9 cellular contexts compared by ENCODE assay signal in genomic region chr7:131219277-131220041, GRCh38.
DNase-seq lines count a peak whose midpoint lies in the region; ATAC-seq and TF ChIP-seq lines count a peak whose summit lies in the region.
"Had no signal": no experiment of that assay in that cellular context is flagged by ENCODE, and none has a peak within 500 bp of the region (broad histone marks: within the 10 kb centered on the region; RNA-seq: fewer than 3 reads in every experiment).

No MANE protein-coding gene starts in this region.

- H3K4me1 Mint-ChIP-seq in endothelial cell (ENCODE audit: unreplicated experiment): peaks cover 3% of the 10 kb centered on the region
- H3K4me1 Mint-ChIP-seq in chondrocyte (ENCODE audit: low read depth): peaks cover 6% of the 10 kb centered on the region

- H3K27ac ChIP-seq in right lobe of liver: peak overlapping the region in 2 of 3 donors; percentile 9 to 24
- peak overlapping the region; percentile 42 to 74 (median 64) for H3K27ac ChIP-seq in upper lobe of left lung

- H3K36me3 Mint-ChIP-seq in endothelial cell (ENCODE audit: low read depth, unreplicated experiment): no peaks in the 10 kb centered on the region
- peaks cover 2% of the 10 kb centered on the region for H3K36me3 Mint-ChIP-seq in chondrocyte (ENCODE audit: low read depth)

- H3K9me3 ChIP-seq in right lobe of liver (no peaks in the 10 kb centered on the region), upper lobe of left lung (no peaks in the 10 kb centered on the region)

- no peak overlapping the region for H3K27ac Mint-ChIP-seq in endothelial cell (ENCODE audit: unreplicated experiment)
- H3K27ac Mint-ChIP-seq in chondrocyte (ENCODE audit: unreplicated experiment): no peak overlapping the region

- DNase-seq in anterior cingulate cortex (lab: John Stamatoyannopoulos, UW): peak in 45 of 58 donors; percentile 9 to 79 (median 45)
- DNase-seq in right lobe of liver: peak in 2 of 3 donors; percentile 55 to 63
- peak in 1 of 2 donors; percentile 48 for DNase-seq in upper lobe of left lung
- DNase-seq in endothelial cell (ENCODE audit: low spot score): no peak
- DNase-seq in chondrocyte (ENCODE audit: low spot score): no peak
- DNase-seq: activated gamma-delta T cell treated with Interleukin-2 at 50 U/mL for 16 hours, NCI-H526 treated with DMSO at 0.1 percent for 48 hours had no signal

- 28% methylated on average over 6 of the region's 8 CpGs for WGBS in right lobe of liver (ENCODE audit: insufficient coverage, low coverage, low lambda C conversion rate, missing lambda C conversion rate)
- 41 to 43% methylated on average over 8 of the region's 8 CpGs for WGBS in upper lobe of left lung, 2 donors

- TF ChIP-seq POLR2A in right lobe of liver (IDR thresholded peaks at IDR 0.05): no peak
- no peak for TF ChIP-seq POLR2A in upper lobe of left lung (IDR thresholded peaks at IDR 0.05)

- TF ChIP-seq CTCF in right lobe of liver (IDR thresholded peaks at IDR 0.05) (no peak), upper lobe of left lung (IDR thresholded peaks at IDR 0.05) (no peak), endothelial cell (IDR thresholded peaks at IDR 0.05; ENCODE audit: unreplicated experiment) (no peak), chondrocyte (IDR thresholded peaks at IDR 0.05) (no peak)

- no peak overlapping the region for H3K4me3 ChIP-seq in right lobe of liver
- no peak overlapping the region for H3K4me3 ChIP-seq in upper lobe of left lung

- H3K27me3 Mint-ChIP-seq in endothelial cell (ENCODE audit: unreplicated experiment) (peaks cover 3% of the 10 kb centered on the region), chondrocyte (ENCODE audit: low read depth) (peaks cover 5% of the 10 kb centered on the region)

- H3K4me3 Mint-ChIP-seq in endothelial cell (ENCODE audit: unreplicated experiment) (no peak overlapping the region), chondrocyte (ENCODE audit: unreplicated experiment) (no peak overlapping the region)

- ATAC-seq in HG02763 (IDR thresholded peaks at IDR 0.05; ENCODE audit: unreplicated experiment) (peak; percentile 49), right lobe of liver (peak; percentile 76 to 97 (median 86)), upper lobe of left lung (ENCODE audit: low FRiP score in 2 of 2) (peak; percentile 72 to 97), GM18867 (IDR thresholded peaks at IDR 0.05; ENCODE audit: unreplicated experiment) (no peak)

- H3K9me3 Mint-ChIP-seq in endothelial cell (ENCODE audit: unreplicated experiment) (no peaks in the 10 kb centered on the region), chondrocyte (ENCODE audit: low read depth) (peaks cover 4% of the 10 kb centered on the region)

- no peaks in the 10 kb centered on the region for H3K36me3 ChIP-seq in right lobe of liver
- no peaks in the 10 kb centered on the region for H3K36me3 ChIP-seq in upper lobe of left lung

- intact Hi-C loops in right lobe of liver (cut with DNase I): no loop called here

- H3K4me1 ChIP-seq in right lobe of liver (peaks cover 0 to 13% (median 0%) of the 10 kb centered on the region in 4 donors), upper lobe of left lung (peaks cover 4 to 19% (median 14%) of the 10 kb centered on the region in 4 donors)

- TF ChIP-seq EP300 in upper lobe of left lung (IDR thresholded peaks at IDR 0.05): no peak

- H3K27me3 ChIP-seq in right lobe of liver (no peaks in the 10 kb centered on the region), upper lobe of left lung (no peaks in the 10 kb centered on the region)

Comparison
In these comparisons a context has a peak if more than half of its experiments do, and no peak if none do; other contexts are left out.
1. DNase-seq: peak in anterior cingulate cortex (45 of 58) and right lobe of liver (2 of 3); none in endothelial cell (single experiment) and chondrocyte (single experiment).